In the genomic region with DNA sequence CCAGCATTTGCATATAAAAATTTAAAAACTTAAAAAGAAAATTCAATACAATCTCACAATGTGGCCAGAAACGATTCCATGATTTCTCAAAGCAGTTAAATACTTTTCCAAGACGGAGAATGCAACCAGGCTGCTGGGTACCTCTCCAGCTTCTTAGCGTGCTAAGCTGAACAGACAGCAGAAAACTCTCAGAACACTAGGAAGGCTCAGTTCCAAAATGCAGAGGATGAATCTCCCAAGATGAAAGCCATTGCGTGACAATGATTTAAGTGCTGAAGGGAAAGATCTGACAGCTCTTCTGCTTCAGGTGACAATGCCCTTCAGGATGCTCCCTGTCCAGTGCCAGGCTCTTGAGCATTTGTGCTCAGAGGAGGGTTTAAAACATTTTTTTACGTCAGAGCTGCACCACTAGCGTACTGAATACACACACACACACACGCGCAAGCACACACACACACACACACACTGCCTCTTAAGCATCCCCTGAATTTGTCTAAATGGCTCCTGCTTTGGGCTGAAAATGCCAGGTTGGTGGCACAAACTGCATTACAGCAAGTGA, we compare ENCODE assay signal across 14 cellular contexts. TPM values are rescaled to one million over a fixed set of nuclear protein-coding genes. Genes with fewer than 3 reads are reported as not detected.
A peak's percentile ranks its signal among the peaks of the same experiment; 100 is the strongest.
DNase-seq lines count a peak whose midpoint lies in the region; ATAC-seq, FAIRE-seq and TF ChIP-seq lines count a peak whose summit lies in the region.
"Had no signal": no experiment of that assay in that cellular context is flagged by ENCODE, and none has a peak within 500 bp of the region (broad histone marks: within the 10 kb centered on the region; RNA-seq: fewer than 3 reads in every experiment).

No MANE protein-coding gene starts in this region.

- H3K4me2 ChIP-seq in DND-41 (ENCODE audit: insufficient read depth, low read length) = no peak overlapping the region

- intact Hi-C loops in dorsolateral prefrontal cortex (cut with DNase I) = no loop called here
- intact Hi-C loops in pancreas (cut with DNase I) = no loop called here

- ATAC-seq in DND-41 (ENCODE audit: insufficient read depth, low read depth) (no peak), pancreas (peak; percentile 5 to 50 (median 32)), GM19452 (IDR thresholded peaks at IDR 0.05; ENCODE audit: unreplicated experiment) (no peak), HG02852 (IDR thresholded peaks at IDR 0.05; ENCODE audit: unreplicated experiment) (no peak)
- ATAC-seq: HCT116 had no signal

- peaks cover 100% of the 10 kb centered on the region for H3K79me2 ChIP-seq in DND-41 (ENCODE audit: insufficient read depth, low read length)

- no peak overlapping the region for H2AFZ ChIP-seq in DND-41 (ENCODE audit: low read depth, low read length)

- H3K9me3 ChIP-seq in DND-41 (ENCODE audit: insufficient read depth, low read length, severe bottlenecking) = no peaks in the 10 kb centered on the region
- H3K9me3 ChIP-seq in pancreas = no peaks in the 10 kb centered on the region
- H3K9me3 ChIP-seq: testis had no signal

- H3K36me3 ChIP-seq in DND-41 (ENCODE audit: insufficient read depth, low read length) (peaks cover 85% of the 10 kb centered on the region), pancreas (peaks cover 0 to 19% (median 0%) of the 10 kb centered on the region in 3 donors)

- WGBS in pancreas, 2 donors = 64 to 66% methylated on average over 8 of the region's 8 CpGs

- no peak for TF ChIP-seq CTCF in DND-41 (IDR thresholded peaks at IDR 0.05; ENCODE audit: borderline replicate concordance, extremely low read depth, low read length, poor library complexity, severe bottlenecking)
- TF ChIP-seq CTCF in dorsolateral prefrontal cortex (IDR thresholded peaks at IDR 0.05 in 54 of 56, conservative IDR thresholded peaks at IDR 0.05 in 2 of 56; ENCODE audit: low read depth in 1 of 56, partially characterized antibody in 56 of 56) = no peak
- no peak for TF ChIP-seq CTCF in pancreas (IDR thresholded peaks at IDR 0.05)

- H3K27me3 ChIP-seq in DND-41 (ENCODE audit: insufficient read depth, low read length, poor library complexity) (no peaks in the 10 kb centered on the region), dorsolateral prefrontal cortex (no peaks in the 10 kb centered on the region), pancreas (no peaks in the 10 kb centered on the region)
- H3K27me3 ChIP-seq: testis had no signal

- no peak for DNase-seq in DND-41
- peak; percentile 56 for DNase-seq in NCI-H2227 (lab: John Stamatoyannopoulos, UW; ENCODE audit: unreplicated experiment)
- no peak for DNase-seq in dorsolateral prefrontal cortex
- no peak for DNase-seq in pancreas
- DNase-seq in cerebellar nuclear complex (lab: John Stamatoyannopoulos, UW) = no peak
- no peak for DNase-seq in hepatic stellate cell (ENCODE audit: low spot score)
- DNase-seq: activated CD4-positive, alpha-beta memory T cell treated with anti-CD3 and anti-CD28 coated beads for 36 hours; effector CD8-positive, alpha-beta T cell; testis had no signal

- H4K20me1 ChIP-seq in DND-41 (ENCODE audit: insufficient read depth, low read length) = peaks cover 47% of the 10 kb centered on the region; the same call in 1 of the 2 replicates

- H3K27ac ChIP-seq in DND-41 (ENCODE audit: low read length) (0 out of 2 replicates have a peak overlapping the region, but pooled peaks have one; percentile 7), dorsolateral prefrontal cortex (peak overlapping the region in 50 of 59 donors; percentile 1 to 84 (median 60)), pancreas (peak overlapping the region in 1 of 4 donors; percentile 80)
- H3K27ac ChIP-seq: testis had no signal

- no peak overlapping the region for H3K9ac ChIP-seq in DND-41 (ENCODE audit: low read depth, low read length)

- FAIRE-seq in pancreas (lab: Jason Lieb, UNC) = no peak
- FAIRE-seq: GM12892 had no signal

- H3K4me3 ChIP-seq in DND-41 (ENCODE audit: low read depth in 1 of 2, low read length in 2 of 2) (no peak overlapping the region), dorsolateral prefrontal cortex (peak overlapping the region; percentile 1 to 63 (median 39)), pancreas (no peak overlapping the region)
- H3K4me3 ChIP-seq: lung, testis had no signal

- peaks cover 20% of the 10 kb centered on the region; the same call in 1 of the 2 replicates for H3K4me1 ChIP-seq in DND-41 (ENCODE audit: insufficient read depth, low read length)
- H3K4me1 ChIP-seq in pancreas = peaks cover 17 to 31% (median 27%) of the 10 kb centered on the region in 3 donors

RNA-seq across cellular contexts. Expression of a gene that starts 26.3 kb away (rescaled TPM):
- total RNA-seq in dorsolateral prefrontal cortex (10 to 100 TPM; 20.5 to 88.5 (median 62.5) TPM), pancreas (10 to 100 TPM; 12.6 to 36.5 (median 26.8) TPM)
- polyA plus RNA-seq in pancreas = 10 to 100 TPM; 11.4 to 11.8 TPM

Comparison
In these comparisons a context has a peak if more than half of its experiments do, and no peak if none do; other contexts are left out.
1. ATAC-seq: peak in pancreas (4 of 4); none in DND-41 (single experiment), GM19452 (single experiment) and HG02852 (single experiment).
2. H3K4me3 ChIP-seq: peak in dorsolateral prefrontal cortex (59 of 59); none in DND-41 (0 of 2) and pancreas (0 of 4).